8 cellular contexts compared by ENCODE assay signal in genomic region chr10:113853577-113854018, GRCh38. TPM values are rescaled to one million over a fixed set of nuclear protein-coding genes. Genes with fewer than 3 reads are reported as not detected.
A peak's percentile ranks its signal among the peaks of the same experiment; 100 is the strongest.
DNase-seq lines count a peak whose midpoint lies in the region; ATAC-seq and TF ChIP-seq lines count a peak whose summit lies in the region.

No MANE protein-coding gene starts in this region.

- WGBS in body of pancreas, 2 donors, result 3% methylated on average over 10 of the region's 10 CpGs
- WGBS in liver, result 15% methylated on average over 10 of the region's 10 CpGs
- 11 to 15% methylated on average over 10 of the region's 10 CpGs for whole genome bisulfite sequencing in transverse colon (ENCODE audit: low coverage in 1 of 2), 2 donors

- H3K36me3 ChIP-seq in A673 (ENCODE audit: insufficient read depth, low read length, poor library complexity, severe bottlenecking) (peaks cover 1% of the 10 kb centered on the region), body of pancreas (replicated peaks in 1 of 2; ENCODE audit: insufficient read depth in 1 of 2, low read depth in 2 of 2) (no peaks in the 10 kb centered on the region), liver (ENCODE audit: control insufficient read depth in 4 of 4, insufficient read depth in 3 of 4, low read depth in 1 of 4, low read length in 3 of 4) (no peaks in the 10 kb centered on the region), transverse colon (peaks cover 0 to 3% (median 0%) of the 10 kb centered on the region in 4 donors)

- no peak for TF ChIP-seq CTCF in A673 (conservative IDR thresholded peaks at IDR 0.05; ENCODE audit: low read depth, low read length)
- peak in 1 of 7 experiments; percentile 11 for TF ChIP-seq CTCF in body of pancreas (IDR thresholded peaks at IDR 0.05)
- TF ChIP-seq CTCF in liver (IDR thresholded peaks at IDR 0.05; ENCODE audit: low read depth, low read length, missing input control), result no peak
- TF ChIP-seq CTCF in transverse colon (IDR thresholded peaks at IDR 0.05), result no peak

- peak; percentile 41 for ATAC-seq in body of pancreas

- no peak for TF ChIP-seq EP300 in transverse colon (IDR thresholded peaks at IDR 0.05; ENCODE audit: low read depth)

- DNase-seq in A673 (ENCODE audit: low spot score) (no peak), HT-29 (ENCODE audit: low spot score) (peak; percentile 60), body of pancreas (peak in 2 of 4 donors; percentile 50 to 71), transverse colon (no peak), NCI-H2196 treated with DMSO at 0.1 percent for 48 hours (lab: John Stamatoyannopoulos, UW; ENCODE audit: unreplicated experiment) (no peak), NCI-H128 (lab: John Stamatoyannopoulos, UW; ENCODE audit: unreplicated experiment) (no peak)
- DNase-seq in stimulated activated CD4-positive, alpha-beta T cell treated with anti-CD3 and anti-CD28 coated beads, Interleukin-4, amount 100 ng/mL, for 4 hours, result no peak

- TF ChIP-seq RAD21 in liver (IDR thresholded peaks at IDR 0.05), result no peak

- CTCF ChIA-PET in A673 (lab: Charles Lee), result no interaction called here

- H3K4me3 ChIP-seq in A673 (ENCODE audit: low read depth, low read length, poor library complexity, severe bottlenecking) (peak overlapping the region; percentile 76), body of pancreas (peak overlapping the region; percentile 86 to 90), liver (ENCODE audit: low read depth in 1 of 3, low read length in 3 of 3) (peak overlapping the region; percentile 82 to 96 (median 93)), transverse colon (peak overlapping the region; percentile 62 to 96 (median 92))

- H3K27ac ChIP-seq in A673 (ENCODE audit: low read depth, low read length, poor library complexity, severe bottlenecking) (peak overlapping the region; percentile 99), body of pancreas (peak overlapping the region; percentile 63 to 98 (median 94)), liver (ENCODE audit: low read depth in 1 of 2, low read length in 2 of 2) (peak overlapping the region; percentile 85 to 96), transverse colon (peak overlapping the region; percentile 87 to 95 (median 94))

- intact Hi-C loops in A673 (cut with micrococcal nuclease; ENCODE audit: unreplicated experiment), result loop anchor here (1.0 to 2.0 kb wide), 4 partner anchors 55 to 249 kb away; no protein-coding TSS in a partner anchor
- intact Hi-C loops in body of pancreas (cut with DNase I), result no loop called here
- intact Hi-C loops in transverse colon (cut with DNase I; ENCODE audit: low total_unique reads), result no loop called here

- POLR2A ChIA-PET in A673 (lab: Charles Lee; ENCODE audit: low non-redundant PET), result no interaction called here

- TF ChIP-seq POLR2A in body of pancreas (IDR thresholded peaks at IDR 0.05) (peak in 1 of 3 donors; percentile 2), transverse colon (IDR thresholded peaks at IDR 0.05) (no peak)

- peaks cover 21% of the 10 kb centered on the region for H3K4me1 ChIP-seq in A673 (ENCODE audit: insufficient read depth, low read length, poor library complexity, severe bottlenecking)
- peaks cover 56% of the 10 kb centered on the region for H3K4me1 ChIP-seq in body of pancreas
- H3K4me1 ChIP-seq in liver (ENCODE audit: control insufficient read depth in 4 of 4, insufficient read depth in 4 of 4, low read length in 3 of 4), result peaks cover 6 to 42% (median 28%) of the 10 kb centered on the region in 4 donors
- peaks cover 16 to 57% (median 27%) of the 10 kb centered on the region in 4 donors for H3K4me1 ChIP-seq in transverse colon

- in situ Hi-C loops in transverse colon (cut with MboI; ENCODE audit: low pct_ligation_motif_present in 1 of 4, low pct_unique_long_range_greater_than_20kb in 1 of 4, low sequenced_read_pairs in 3 of 4), result no loop called here

- H3K9me3 ChIP-seq in A673 (ENCODE audit: low read depth, low read length, poor library complexity, severe bottlenecking), result no peaks in the 10 kb centered on the region
- no peaks in the 10 kb centered on the region for H3K9me3 ChIP-seq in body of pancreas
- no peaks in the 10 kb centered on the region for H3K9me3 ChIP-seq in liver (ENCODE audit: control insufficient read depth in 4 of 4, low read length in 3 of 4)
- no peaks in the 10 kb centered on the region for H3K9me3 ChIP-seq in transverse colon

- TSS peak; percentile 49 for BruUV-seq in A673 (replicated peaks; lab: Mats Ljungman, UMichigan)

- H3K9ac ChIP-seq in liver (ENCODE audit: low read depth in 1 of 2, low read length in 2 of 2), result peak overlapping the region; percentile 99

- H3K27me3 ChIP-seq in A673 (replicated peaks; ENCODE audit: insufficient read depth, low read depth, low read length, poor library complexity) (no peaks in the 10 kb centered on the region), body of pancreas (no peaks in the 10 kb centered on the region), liver (ENCODE audit: control insufficient read depth in 4 of 4, insufficient read depth in 4 of 4, low read length in 3 of 4) (no peaks in the 10 kb centered on the region), transverse colon (no peaks in the 10 kb centered on the region)

TF ChIP-seq in liver, 16 proteins besides CTCF, POLR2A, EP300 and RAD21:
- TF ChIP-seq JUND (IDR thresholded peaks at IDR 0.05) (no peak), HNF4A (conservative IDR thresholded peaks at IDR 0.05) (peak; percentile 17 to 53)

RNA-seq across cellular contexts. Expression of gene DCLRE1A, which starts 0.3 kb away (rescaled TPM):
- 62.4 and 75.6 TPM in 2 replicates for total RNA-seq in A673 (2021)
- 5.1 and 5.7 TPM in 2 replicates for total RNA-seq in HT-29 (2014; rRNA removed; shearing (Covaris generic))
- total RNA-seq in body of pancreas, result 1 to 10 TPM; 4.6 to 5.2 TPM
- total RNA-seq in liver, result 10 to 100 TPM in 1 of 2 donors, 1 to 10 TPM in 1; 7.9 to 11.3 TPM
- polyA plus RNA-seq in liver, result 1 to 10 TPM; 1.9 to 4.9 TPM
- 1 to 10 TPM; 1.9 to 4.6 (median 3.8) TPM for total RNA-seq in transverse colon

RNA-seq across cellular contexts. Expression of gene NHLRC2, which starts 0.9 kb away (rescaled TPM):
- 49.7 and 61.9 TPM in 2 replicates for total RNA-seq in A673 (2021)
- total RNA-seq in HT-29 (2014; rRNA removed; shearing (Covaris generic)), result 23.3 and 29.1 TPM in 2 replicates
- 10 to 100 TPM; 17.9 to 50.4 TPM for total RNA-seq in body of pancreas
- 10 to 100 TPM in 1 of 2 donors, 1 to 10 TPM in 1; 9.3 to 14.2 TPM for total RNA-seq in liver
- 1 to 10 TPM; 2.3 to 5.4 TPM for polyA plus RNA-seq in liver
- total RNA-seq in transverse colon, result 100 to 1,000 TPM in 1 of 4 donors, 10 to 100 TPM in 3; 18.3 to 140 (median 45.8) TPM
